Comparison of ENCODE assay signal across 3 cellular contexts in the genomic region with DNA sequence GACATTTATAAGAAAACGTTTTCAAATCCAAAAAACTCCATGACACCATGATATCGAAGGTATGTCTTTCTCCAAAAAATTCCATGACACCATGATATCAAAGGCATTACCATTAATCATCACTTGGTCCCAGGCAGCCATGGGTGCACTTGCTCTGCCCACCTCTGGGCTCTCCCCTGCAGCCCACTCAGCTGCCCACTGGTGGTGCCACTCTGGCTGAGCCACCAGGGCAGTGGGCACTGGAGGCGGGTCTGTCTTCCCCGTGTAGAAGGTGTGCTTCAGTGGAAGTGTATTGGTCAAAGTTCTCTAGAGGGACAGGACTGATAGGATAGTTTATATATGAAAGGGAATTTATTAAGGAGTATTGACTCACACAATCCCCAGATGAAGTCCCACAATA.
"Had no signal": no experiment of that assay in that cellular context is flagged by ENCODE, and none has a peak within 500 bp of the region (broad histone marks: within the 10 kb centered on the region; RNA-seq: fewer than 3 reads in every experiment).

No MANE protein-coding gene starts in this region.

- DNase-seq: GDM1, GF-D8 had no signal

- ATAC-seq: GM12878 had no signal

- H3K4me3 ChIP-seq: GM12878 had no signal
